Comparison of ENCODE assay signal across 29 cellular contexts in the genomic region with DNA sequence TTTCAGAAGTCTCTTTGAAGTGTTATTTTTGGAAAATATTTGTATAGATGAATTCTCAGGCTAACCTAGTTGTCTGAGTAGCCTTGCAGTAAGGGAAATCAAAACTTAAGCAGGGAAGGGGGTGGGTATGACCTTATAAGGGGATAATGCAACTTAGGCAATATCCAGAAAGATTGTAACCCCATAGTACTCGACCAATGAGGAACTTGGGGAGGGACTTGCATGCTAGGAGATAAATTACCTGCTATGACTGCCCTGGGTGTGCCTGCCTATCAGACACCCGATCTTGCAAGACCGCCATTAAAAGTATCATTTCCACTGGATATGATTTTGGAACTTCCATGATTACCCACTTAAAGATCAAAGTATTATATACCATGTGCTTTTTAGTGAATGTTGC.
"Had no signal": no experiment of that assay in that cellular context is flagged by ENCODE, and none has a peak within 500 bp of the region (broad histone marks: within the 10 kb centered on the region; RNA-seq: fewer than 3 reads in every experiment).

No MANE protein-coding gene starts in this region.

- H3K27me3 Mint-ChIP-seq: type B pancreatic cell had no signal

- H2AFZ ChIP-seq: hepatocyte, parathyroid adenoma had no signal

- DNase-seq: activated CD4-positive, alpha-beta T cell treated with anti-CD3 and anti-CD28 coated beads for 36 hours; activated CD4-positive, alpha-beta T cell treated with anti-CD3 and anti-CD28 coated beads, Interleukin-2, amount 50 U/mL, for 4 hours; activated CD4-positive, CD25-positive, alpha-beta regulatory T cell; activated naive CD4-positive, alpha-beta T cell; activated T-cell treated with anti-CD3 and anti-CD28 coated beads for 4 hours; activated T-cell treated with anti-CD3 and anti-CD28 coated beads, Interleukin-2, amount 50 U/mL, for 72 hours; anterior cingulate cortex; body of pancreas; dermis blood vessel endothelial cell; effector CD4-positive, alpha-beta T cell; immature natural killer cell; naive B cell; psoas muscle; sigmoid colon; small intestine; stimulated activated CD4-positive, alpha-beta T cell treated with anti-CD3 and anti-CD28 coated beads, Interleukin-4, amount 100 ng/mL, for 24 hours; uterus had no signal

- H3K9me3 Mint-ChIP-seq: activated naive CD4-positive, alpha-beta T cell treated with anti-CD3 and anti-CD28 coated beads, Interleukin-2, amount 50 U/mL, for 72 hours; activated T-cell treated with anti-CD3 and anti-CD28 coated beads, Interleukin-2, amount 50 U/mL, for 72 hours; immature natural killer cell; naive B cell; stimulated activated effector memory CD8-positive, alpha-beta T cell treated with anti-CD3 and anti-CD28 coated beads, Interleukin-12 subunit alpha, Interleukin-12 subunit beta, amount 100 ng/mL, for 72 hours; stimulated activated naive CD8-positive, alpha-beta T cell treated with anti-CD3 and anti-CD28 coated beads, Interleukin-15, Interleukin-2, amounts not matched to agents 100 ng/mL and 50 ng/mL, for 24 hours; T-helper 2 cell treated with Interferon-gamma antibody and Interleukin-4, amounts not matched to agents 5 μg/mL and 100 μg/mL, for 36 hours; type B pancreatic cell had no signal

- H3K9ac ChIP-seq: parathyroid adenoma had no signal

- H3K4me3 Mint-ChIP-seq: activated CD4-positive, alpha-beta T cell treated with anti-CD3 and anti-CD28 coated beads for 36 hours; activated T-cell treated with anti-CD3 and anti-CD28 coated beads, Interleukin-2, amount 50 U/mL, for 72 hours; immature natural killer cell; mesothelial cell of epicardium; naive B cell; stimulated activated effector memory CD8-positive, alpha-beta T cell treated with anti-CD3 and anti-CD28 coated beads, Interleukin-12 subunit alpha, Interleukin-12 subunit beta, amount 100 ng/mL, for 72 hours; stimulated activated naive CD8-positive, alpha-beta T cell treated with anti-CD3 and anti-CD28 coated beads, Interleukin-15, Interleukin-2, amounts not matched to agents 100 ng/mL and 50 ng/mL, for 24 hours; T-helper 2 cell treated with Interferon-gamma antibody and Interleukin-4, amounts not matched to agents 5 μg/mL and 100 μg/mL, for 36 hours; type B pancreatic cell had no signal

- H3K36me3 Mint-ChIP-seq: activated naive CD4-positive, alpha-beta T cell treated with anti-CD3 and anti-CD28 coated beads, Interleukin-2, amount 50 U/mL, for 72 hours; immature natural killer cell; mesothelial cell of epicardium; naive B cell; stimulated activated effector memory CD8-positive, alpha-beta T cell treated with anti-CD3 and anti-CD28 coated beads, Interleukin-12 subunit alpha, Interleukin-12 subunit beta, amount 100 ng/mL, for 72 hours; type B pancreatic cell had no signal

- H3K36me3 ChIP-seq: sigmoid colon, uterus had no signal

- FAIRE-seq: colon, endometrium, frontal cortex, small intestine had no signal

- H3K27ac ChIP-seq: body of pancreas, epithelial cell of prostate, hepatocyte, parathyroid adenoma, psoas muscle, sigmoid colon, uterus had no signal

- H3K27ac Mint-ChIP-seq: activated CD4-positive, alpha-beta T cell treated with anti-CD3 and anti-CD28 coated beads for 36 hours; activated naive CD4-positive, alpha-beta T cell treated with anti-CD3 and anti-CD28 coated beads, Interleukin-2, amount 50 U/mL, for 72 hours; activated T-cell treated with anti-CD3 and anti-CD28 coated beads, Interleukin-2, amount 50 U/mL, for 72 hours; immature natural killer cell; mesothelial cell of epicardium; naive B cell; stimulated activated effector memory CD8-positive, alpha-beta T cell treated with anti-CD3 and anti-CD28 coated beads, Interleukin-12 subunit alpha, Interleukin-12 subunit beta, amount 100 ng/mL, for 72 hours; stimulated activated naive CD8-positive, alpha-beta T cell treated with anti-CD3 and anti-CD28 coated beads, Interleukin-15, Interleukin-2, amounts not matched to agents 100 ng/mL and 50 ng/mL, for 24 hours; T-helper 2 cell treated with Interferon-gamma antibody and Interleukin-4, amounts not matched to agents 5 μg/mL and 100 μg/mL, for 36 hours; type B pancreatic cell had no signal

- H3K79me2 ChIP-seq: hepatocyte, parathyroid adenoma had no signal

- ATAC-seq: activated CD4-positive, alpha-beta T cell treated with anti-CD3 and anti-CD28 coated beads for 36 hours; activated naive CD4-positive, alpha-beta T cell treated with anti-CD3 and anti-CD28 coated beads, Interleukin-2, amount 50 U/mL, for 72 hours; activated T-cell treated with anti-CD3 and anti-CD28 coated beads, Interleukin-2, amount 50 U/mL, for 72 hours; body of pancreas; psoas muscle; stimulated activated effector memory CD8-positive, alpha-beta T cell treated with anti-CD3 and anti-CD28 coated beads, Interleukin-12 subunit alpha, Interleukin-12 subunit beta, amount 100 ng/mL, for 72 hours had no signal

- H3K27me3 ChIP-seq: body of pancreas, hepatocyte, sigmoid colon, uterus had no signal

- H3K4me1 Mint-ChIP-seq: activated CD4-positive, alpha-beta T cell treated with anti-CD3 and anti-CD28 coated beads for 36 hours; immature natural killer cell; naive B cell; stimulated activated effector memory CD8-positive, alpha-beta T cell treated with anti-CD3 and anti-CD28 coated beads, Interleukin-12 subunit alpha, Interleukin-12 subunit beta, amount 100 ng/mL, for 72 hours had no signal

- H3K9me3 ChIP-seq: body of pancreas, psoas muscle, sigmoid colon, uterus had no signal

- H3K4me3 ChIP-seq: body of pancreas, hepatocyte, psoas muscle, sigmoid colon, uterus had no signal

- H3K4me2 ChIP-seq: hepatocyte had no signal

- H3K4me1 ChIP-seq: body of pancreas, parathyroid adenoma, psoas muscle, sigmoid colon, uterus had no signal
